Comparison of ENCODE assay signal across 8 cellular contexts in the genomic region with DNA sequence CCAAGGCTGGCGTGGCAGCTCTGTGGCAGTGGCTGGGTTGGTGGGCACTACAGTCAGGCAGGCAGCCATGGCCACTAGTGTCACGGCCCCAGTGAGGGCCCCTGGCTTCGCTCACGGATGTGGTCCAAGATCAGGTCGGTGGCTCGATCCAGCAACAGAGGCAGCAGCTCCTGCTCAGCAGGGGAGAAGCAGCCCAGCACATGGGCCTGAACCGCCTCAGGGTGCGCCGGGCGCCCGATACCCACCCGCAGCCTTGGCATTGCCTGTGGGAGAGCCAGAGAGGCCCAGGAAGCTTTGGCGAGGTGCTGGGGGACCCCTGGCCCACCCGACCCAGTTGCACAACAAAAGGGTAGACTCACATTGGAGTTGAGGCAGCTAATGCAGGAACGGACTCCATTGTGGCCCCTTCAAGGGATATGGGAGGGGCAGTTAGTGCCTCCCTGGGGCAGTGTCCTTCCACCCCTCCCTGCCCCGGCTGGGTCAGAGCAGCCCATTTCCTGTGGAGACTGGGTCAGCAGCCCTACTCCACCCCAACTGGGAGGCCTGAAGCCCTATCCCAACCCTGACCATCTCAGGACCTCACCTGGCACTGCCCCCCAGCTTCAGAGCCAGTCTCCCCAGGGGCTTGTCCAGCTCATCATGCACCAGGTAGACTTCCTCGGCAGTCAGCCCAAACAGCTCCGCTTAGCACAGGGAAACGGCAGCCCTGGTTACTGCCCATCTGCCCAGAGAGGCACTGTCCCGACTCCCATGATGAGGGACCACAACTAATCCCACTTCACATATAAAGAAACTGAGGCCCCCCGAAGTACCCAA. TPM values are rescaled to one million over a fixed set of nuclear protein-coding genes. Genes with fewer than 3 reads are reported as not detected.
DNase-seq lines count a peak whose midpoint lies in the region; ATAC-seq and TF ChIP-seq lines count a peak whose summit lies in the region.

No MANE protein-coding gene starts in this region.

- DNase-seq in DMS 273 (lab: John Stamatoyannopoulos, UW; ENCODE audit: unreplicated experiment) (peak; percentile 43), DMS 273 treated with DMSO at 0.1 percent for 48 hours (lab: John Stamatoyannopoulos, UW) (no peak), activated B cell treated with CpG ODN at 0.5 μM for 24 hours (no peak), hepatocyte (ENCODE audit: low spot score) (no peak), inferior parietal cortex (ENCODE audit: extremely low spot score) (no peak), foreskin keratinocyte (no peak), GOT3 (lab: John Stamatoyannopoulos, UW) (no peak)
- DNase-seq in stimulated activated naive CD8-positive, alpha-beta T cell treated with anti-CD3 and anti-CD28 coated beads, Interleukin-15, amount 100 ng/mL, for 72 hours = no peak

- H3K9me3 Mint-ChIP-seq in activated B cell treated with CpG ODN at 0.5 μM for 24 hours = no peaks in the 10 kb centered on the region
- H3K9me3 Mint-ChIP-seq in stimulated activated naive CD8-positive, alpha-beta T cell treated with anti-CD3 and anti-CD28 coated beads, Interleukin-15, amount 100 ng/mL, for 72 hours = peaks cover 0 to under 1% of the 10 kb centered on the region in 2 donors

- no peaks in the 10 kb centered on the region for H3K9me2 ChIP-seq in hepatocyte (replicated peaks; ENCODE audit: insufficient read depth)

- H3K27ac ChIP-seq in hepatocyte = no peak overlapping the region
- no peak overlapping the region for H3K27ac ChIP-seq in foreskin keratinocyte

- peak overlapping the region; percentile 96 for H3K4me2 ChIP-seq in hepatocyte

- peak overlapping the region; percentile 74 for H3K4me3 Mint-ChIP-seq in activated B cell treated with CpG ODN at 0.5 μM for 24 hours
- H3K4me3 Mint-ChIP-seq in stimulated activated naive CD8-positive, alpha-beta T cell treated with anti-CD3 and anti-CD28 coated beads, Interleukin-15, amount 100 ng/mL, for 72 hours = peak overlapping the region; percentile 73 to 98

- H3K4me1 ChIP-seq in hepatocyte (ENCODE audit: insufficient read depth) = no peaks in the 10 kb centered on the region
- H3K4me1 ChIP-seq in foreskin keratinocyte = no peaks in the 10 kb centered on the region

- no peaks in the 10 kb centered on the region for H3K27me3 Mint-ChIP-seq in activated B cell treated with CpG ODN at 0.5 μM for 24 hours
- no peaks in the 10 kb centered on the region for H3K27me3 Mint-ChIP-seq in stimulated activated naive CD8-positive, alpha-beta T cell treated with anti-CD3 and anti-CD28 coated beads, Interleukin-15, amount 100 ng/mL, for 72 hours

- H2AFZ ChIP-seq in hepatocyte = no peak overlapping the region

- CTCF ChIA-PET in activated B cell treated with CpG ODN at 0.5 μM for 24 hours (lab: Charles Lee) = interaction anchor here (1.5 to 2.0 kb wide), 2 partner anchors 21 to 156 kb away, joined by 3 to 9 read pairs; a partner anchor contains a TSS

- H3K4me3 ChIP-seq in hepatocyte = peak overlapping the region; percentile 31

- H3K36me3 Mint-ChIP-seq in activated B cell treated with CpG ODN at 0.5 μM for 24 hours (ENCODE audit: low read depth) = peaks cover 3% of the 10 kb centered on the region

- peaks cover 18% of the 10 kb centered on the region for H3K4me1 Mint-ChIP-seq in activated B cell treated with CpG ODN at 0.5 μM for 24 hours
- peaks cover 56% of the 10 kb centered on the region for H3K4me1 Mint-ChIP-seq in stimulated activated naive CD8-positive, alpha-beta T cell treated with anti-CD3 and anti-CD28 coated beads, Interleukin-15, amount 100 ng/mL, for 72 hours

- H3K9me3 ChIP-seq in hepatocyte (ENCODE audit: low read depth) = no peaks in the 10 kb centered on the region

- H3K27me3 ChIP-seq in hepatocyte = no peaks in the 10 kb centered on the region
- H3K27me3 ChIP-seq in foreskin keratinocyte = no peaks in the 10 kb centered on the region

- no peak overlapping the region for H3K27ac Mint-ChIP-seq in activated B cell treated with CpG ODN at 0.5 μM for 24 hours
- peak overlapping the region in 1 of 2 donors; percentile 34 for H3K27ac Mint-ChIP-seq in stimulated activated naive CD8-positive, alpha-beta T cell treated with anti-CD3 and anti-CD28 coated beads, Interleukin-15, amount 100 ng/mL, for 72 hours

- TF ChIP-seq CTCF in activated B cell treated with CpG ODN at 0.5 μM for 24 hours (IDR thresholded peaks at IDR 0.05) (no peak), hepatocyte (IDR thresholded peaks at IDR 0.05; ENCODE audit: poor library complexity) (no peak), foreskin keratinocyte (conservative IDR thresholded peaks at IDR 0.05) (no peak)

- ATAC-seq in activated B cell treated with CpG ODN at 0.5 μM for 24 hours (ENCODE audit: low read depth) (no peak), foreskin keratinocyte (no peak)
- ATAC-seq in stimulated activated naive CD8-positive, alpha-beta T cell treated with anti-CD3 and anti-CD28 coated beads, Interleukin-15, amount 100 ng/mL, for 72 hours = no peak

- intact Hi-C loops in activated B cell treated with CpG ODN at 0.5 μM for 24 hours (cut with micrococcal nuclease) = loop anchor here (2.0 kb wide), 1 partner anchor 263 kb away; a partner anchor contains a TSS

- no peaks in the 10 kb centered on the region for H3K36me3 ChIP-seq in hepatocyte (replicated peaks; ENCODE audit: insufficient read depth, low read depth)

- POLR2A ChIA-PET in activated B cell treated with CpG ODN at 0.5 μM for 24 hours (lab: Charles Lee) = interaction anchor here (0.6 kb wide), 1 partner anchor 999 kb away, joined by 5 read pairs; no protein-coding TSS in a partner anchor

- 80% methylated on average over 19 of the region's 21 CpGs for WGBS in hepatocyte (ENCODE audit: low lambda C conversion rate, missing lambda C conversion rate)

- no peaks in the 10 kb centered on the region for H3K79me2 ChIP-seq in hepatocyte

- H4K20me1 ChIP-seq in hepatocyte (ENCODE audit: insufficient read depth, poor library complexity, severe bottlenecking) = no peaks in the 10 kb centered on the region

RNA-seq across cellular contexts. Expression of a gene that starts 1.2 kb away (rescaled TPM):
- total RNA-seq in activated B cell treated with CpG ODN at 0.5 μM for 24 hours (12.7 and 13.8 TPM in 2 replicates), hepatocyte (9.8 and 13.5 TPM in 2 replicates), foreskin keratinocyte (28.9 and 33.4 TPM in 2 replicates)
- polyA plus RNA-seq in hepatocyte (24.5 and 25.9 TPM in 2 replicates), foreskin keratinocyte (39.8 and 51.1 TPM in 2 replicates)

RNA-seq across cellular contexts. Expression of a gene that starts 1.7 kb away (rescaled TPM):
- total RNA-seq in activated B cell treated with CpG ODN at 0.5 μM for 24 hours = not detected in 2 replicates
- total RNA-seq in hepatocyte = 0.24 TPM in 1 of 2 replicates, not detected in the other
- not detected in 2 replicates for polyA plus RNA-seq in hepatocyte
- not detected in 2 replicates for total RNA-seq in foreskin keratinocyte
- polyA plus RNA-seq in foreskin keratinocyte = not detected in 2 replicates

RNA-seq across cellular contexts. Expression of a gene that starts 7.4 kb away (rescaled TPM):
- not detected in 2 replicates for total RNA-seq in activated B cell treated with CpG ODN at 0.5 μM for 24 hours
- not detected in 2 replicates for total RNA-seq in hepatocyte
- 0.15 and 0.51 TPM in 2 replicates for polyA plus RNA-seq in hepatocyte
- not detected in 2 replicates for total RNA-seq in foreskin keratinocyte
- polyA plus RNA-seq in foreskin keratinocyte = 0.02 TPM in 1 of 2 replicates, not detected in the other

RNA-seq across cellular contexts. Expression of a gene that starts 20.9 kb away (rescaled TPM):
- total RNA-seq in activated B cell treated with CpG ODN at 0.5 μM for 24 hours = 13.8 and 15.1 TPM in 2 replicates
- total RNA-seq in hepatocyte = 16.8 and 17.1 TPM in 2 replicates
- polyA plus RNA-seq in hepatocyte = 21.3 and 28.8 TPM in 2 replicates
- total RNA-seq in foreskin keratinocyte = 9.2 and 10.8 TPM in 2 replicates
- polyA plus RNA-seq in foreskin keratinocyte = 16.7 and 18.5 TPM in 2 replicates
